In genomic region chr1:185312361-185312760, GRCh38 we compare ENCODE assay signal across 14 cellular contexts. TPM values are rescaled to one million over a fixed set of nuclear protein-coding genes. Genes with fewer than 3 reads are reported as not detected.
A peak's percentile ranks its signal among the peaks of the same experiment; 100 is the strongest.
DNase-seq lines count a peak whose midpoint lies in the region; ATAC-seq and TF ChIP-seq lines count a peak whose summit lies in the region.
"Had no signal": no experiment of that assay in that cellular context is flagged by ENCODE, and none has a peak within 500 bp of the region (broad histone marks: within the 10 kb centered on the region; RNA-seq: fewer than 3 reads in every experiment).

No MANE protein-coding gene starts in this region.

- no peak overlapping the region for H4K5ac ChIP-seq in mesendoderm (ENCODE audit: low read length)

- H2BK120ac ChIP-seq in mesendoderm (ENCODE audit: low read depth, low read length) = no peak overlapping the region

- H3K79me2 ChIP-seq in DND-41 (ENCODE audit: insufficient read depth, low read length) (peaks cover 91% of the 10 kb centered on the region), mesendoderm (ENCODE audit: control insufficient read depth, insufficient read depth, low read length) (peaks cover 63% of the 10 kb centered on the region)

- intact Hi-C loops in A673 (cut with micrococcal nuclease; ENCODE audit: unreplicated experiment) = no loop called here
- intact Hi-C loops in activated T-helper 2 cell treated with anti-CD3 and anti-CD28 coated beads, Interferon-gamma antibody, Interleukin-2, Interleukin-4, amounts not matched to agents 10 μg/mL and 5 μg/mL and 100 μg/mL, durations not matched to agents 14 hours and 24 hours and 36 hours (cut with micrococcal nuclease) = loop anchor here (10.0 kb wide), 1 partner anchor 282 kb away; no protein-coding TSS in a partner anchor

- H3K18ac ChIP-seq in mesendoderm (ENCODE audit: low read length) = no peak overlapping the region

- 100% methylated on average over 2 of the region's 4 CpGs for WGBS in mesendoderm (ENCODE audit: extremely low coverage, insufficient coverage, low lambda C conversion rate)

- H3K27ac ChIP-seq in A673 (ENCODE audit: low read depth, low read length, poor library complexity, severe bottlenecking) (peak overlapping the region; percentile 0), DND-41 (ENCODE audit: low read length) (0 out of 2 replicates have a peak overlapping the region, but pooled peaks have one; percentile 12), mesendoderm (ENCODE audit: low read depth, low read length) (no peak overlapping the region)
- H3K27ac ChIP-seq: C4-2B, prostate gland had no signal

- CTCF ChIA-PET in A673 (lab: Charles Lee) = no interaction called here

- no peak overlapping the region for H3K23ac ChIP-seq in mesendoderm (ENCODE audit: low read length)

- POLR2A ChIA-PET in A673 (lab: Charles Lee; ENCODE audit: low non-redundant PET) = no interaction called here

- no peak overlapping the region for H3K56ac ChIP-seq in mesendoderm (ENCODE audit: low read length)

- TF ChIP-seq CTCF in A673 (conservative IDR thresholded peaks at IDR 0.05; ENCODE audit: low read depth, low read length) (no peak), DND-41 (IDR thresholded peaks at IDR 0.05; ENCODE audit: borderline replicate concordance, extremely low read depth, low read length, poor library complexity, severe bottlenecking) (no peak)

- no peaks in the 10 kb centered on the region for H3K79me1 ChIP-seq in mesendoderm (ENCODE audit: low read length)

- DNase-seq in A673 (ENCODE audit: low spot score) (no peak), DND-41 (no peak), mesendoderm (no peak), DMS53 (lab: John Stamatoyannopoulos, UW) (no peak)
- no peak for DNase-seq in activated T-helper 2 cell treated with anti-CD3 and anti-CD28 coated beads, Interferon-gamma antibody, Interleukin-2, Interleukin-4, amounts not matched to agents 10 μg/mL and 5 μg/mL and 100 μg/mL, durations not matched to agents 14 hours and 24 hours and 36 hours (ENCODE audit: low spot score)
- DNase-seq in activated naive CD4-positive, alpha-beta T cell treated with anti-CD3 and anti-CD28 coated beads, Interleukin-2, amount 50 U/mL, for 16 hours = no peak
- DNase-seq: NCI-H510A; RPMI8226; stimulated activated CD4-positive, alpha-beta T cell treated with anti-CD3 and anti-CD28 coated beads, Interleukin-4, amount 100 ng/mL, for 4 hours had no signal

- H3K4me2 ChIP-seq in DND-41 (ENCODE audit: insufficient read depth, low read length) = peak overlapping the region; percentile 91; the same call in 1 of the 2 replicates
- peak overlapping the region; percentile 12 for H3K4me2 ChIP-seq in mesendoderm (ENCODE audit: low read length)

- H2BK15ac ChIP-seq in mesendoderm (replicated peaks; ENCODE audit: low read depth) = no peak overlapping the region

- peak overlapping the region; percentile 95 for H3K4me3 ChIP-seq in A673 (ENCODE audit: low read depth, low read length, poor library complexity, severe bottlenecking)
- H3K4me3 ChIP-seq in DND-41 (ENCODE audit: low read depth in 1 of 2, low read length in 2 of 2) = peak overlapping the region in 1 of 2 experiments; percentile 38; a peak in 1 of 4 replicates
- H3K4me3 ChIP-seq in mesendoderm (ENCODE audit: low read length) = no peak overlapping the region
- H3K4me3 ChIP-seq: prostate gland had no signal

- no peaks in the 10 kb centered on the region for H3K9me3 Mint-ChIP-seq in activated T-helper 2 cell treated with anti-CD3 and anti-CD28 coated beads, Interferon-gamma antibody, Interleukin-2, Interleukin-4, amounts not matched to agents 10 μg/mL and 5 μg/mL and 100 μg/mL, durations not matched to agents 14 hours and 24 hours and 36 hours

- peaks cover 35% of the 10 kb centered on the region for H3K4me1 Mint-ChIP-seq in activated T-helper 2 cell treated with anti-CD3 and anti-CD28 coated beads, Interferon-gamma antibody, Interleukin-2, Interleukin-4, amounts not matched to agents 10 μg/mL and 5 μg/mL and 100 μg/mL, durations not matched to agents 14 hours and 24 hours and 36 hours (ENCODE audit: low read depth)

- H2AFZ ChIP-seq in DND-41 (ENCODE audit: low read depth, low read length) = no peak overlapping the region

- H3K9ac ChIP-seq in DND-41 (ENCODE audit: low read depth, low read length) = 0 out of 2 replicates have a peak overlapping the region, but pooled peaks have one; percentile 7
- peak overlapping the region; percentile 30 for H3K9ac ChIP-seq in mesendoderm (ENCODE audit: low read length)

- no peak for TF ChIP-seq POLR2A in GM18505 (IDR thresholded peaks at IDR 0.05; ENCODE audit: borderline replicate concordance, extremely low read depth, insufficient read depth, insufficient read length)

- no peak overlapping the region for H2AK5ac ChIP-seq in mesendoderm (ENCODE audit: low read length)

- H2BK5ac ChIP-seq in mesendoderm (ENCODE audit: low read length) = no peak overlapping the region

- no peaks in the 10 kb centered on the region for H3K9me3 ChIP-seq in A673 (ENCODE audit: low read depth, low read length, poor library complexity, severe bottlenecking)
- no peaks in the 10 kb centered on the region for H3K9me3 ChIP-seq in DND-41 (ENCODE audit: insufficient read depth, low read length, severe bottlenecking)
- H3K9me3 ChIP-seq: prostate gland had no signal

- ATAC-seq in DND-41 (ENCODE audit: insufficient read depth, low read depth) = no peak
- ATAC-seq in GM21390 (IDR thresholded peaks at IDR 0.05; ENCODE audit: unreplicated experiment) = no peak
- no peak for ATAC-seq in GM18505 (IDR thresholded peaks at IDR 0.05; ENCODE audit: unreplicated experiment)
- ATAC-seq: left lobe of liver had no signal

- H4K20me1 ChIP-seq in DND-41 (ENCODE audit: insufficient read depth, low read length) = peaks cover 76% of the 10 kb centered on the region

- H3K27me3 ChIP-seq in A673 (replicated peaks; ENCODE audit: insufficient read depth, low read depth, low read length, poor library complexity) (no peaks in the 10 kb centered on the region), DND-41 (ENCODE audit: insufficient read depth, low read length, poor library complexity) (no peaks in the 10 kb centered on the region), mesendoderm (ENCODE audit: insufficient read depth, low read length, poor library complexity) (no peaks in the 10 kb centered on the region)

- H3K36me3 ChIP-seq in A673 (ENCODE audit: insufficient read depth, low read length, poor library complexity, severe bottlenecking) (peaks cover 67% of the 10 kb centered on the region), DND-41 (ENCODE audit: insufficient read depth, low read length) (peaks cover 74% of the 10 kb centered on the region), mesendoderm (ENCODE audit: control insufficient read depth, insufficient read depth, low read length) (peaks cover 2% of the 10 kb centered on the region)
- H3K36me3 ChIP-seq: prostate gland had no signal

- peak overlapping the region; percentile 22 for H3K4me3 Mint-ChIP-seq in activated T-helper 2 cell treated with anti-CD3 and anti-CD28 coated beads, Interferon-gamma antibody, Interleukin-2, Interleukin-4, amounts not matched to agents 10 μg/mL and 5 μg/mL and 100 μg/mL, durations not matched to agents 14 hours and 24 hours and 36 hours (ENCODE audit: low read depth)

- H4K8ac ChIP-seq in mesendoderm (ENCODE audit: low read depth, low read length) = no peak overlapping the region

- no peaks in the 10 kb centered on the region for H3K27me3 Mint-ChIP-seq in activated T-helper 2 cell treated with anti-CD3 and anti-CD28 coated beads, Interferon-gamma antibody, Interleukin-2, Interleukin-4, amounts not matched to agents 10 μg/mL and 5 μg/mL and 100 μg/mL, durations not matched to agents 14 hours and 24 hours and 36 hours (ENCODE audit: low read depth)

- peaks cover 31% of the 10 kb centered on the region for H3K4me1 ChIP-seq in A673 (ENCODE audit: insufficient read depth, low read length, poor library complexity, severe bottlenecking)
- peaks cover 37% of the 10 kb centered on the region for H3K4me1 ChIP-seq in DND-41 (ENCODE audit: insufficient read depth, low read length)
- H3K4me1 ChIP-seq in mesendoderm (ENCODE audit: control insufficient read depth, low read depth, low read length) = peaks cover 2% of the 10 kb centered on the region
- H3K4me1 ChIP-seq: prostate gland had no signal

- no peak overlapping the region for H3K27ac Mint-ChIP-seq in activated T-helper 2 cell treated with anti-CD3 and anti-CD28 coated beads, Interferon-gamma antibody, Interleukin-2, Interleukin-4, amounts not matched to agents 10 μg/mL and 5 μg/mL and 100 μg/mL, durations not matched to agents 14 hours and 24 hours and 36 hours

- peaks cover 58% of the 10 kb centered on the region for H3K36me3 Mint-ChIP-seq in activated T-helper 2 cell treated with anti-CD3 and anti-CD28 coated beads, Interferon-gamma antibody, Interleukin-2, Interleukin-4, amounts not matched to agents 10 μg/mL and 5 μg/mL and 100 μg/mL, durations not matched to agents 14 hours and 24 hours and 36 hours (ENCODE audit: low read depth)

- no TSS peak for BruUV-seq in A673 (replicated peaks; lab: Mats Ljungman, UMichigan)

- no peak overlapping the region for H3K4ac ChIP-seq in mesendoderm (ENCODE audit: low read depth, low read length)

RNA-seq across cellular contexts. Expression of gene IVNS1ABP, which starts 4.7 kb away (rescaled TPM):
- 221 and 263 TPM in 2 replicates for total RNA-seq in A673 (2021)
- 143 and 148 TPM in 2 replicates for total RNA-seq in activated T-helper 2 cell treated with anti-CD3 and anti-CD28 coated beads, Interferon-gamma antibody, Interleukin-2, Interleukin-4, amounts not matched to agents 10 μg/mL and 5 μg/mL and 100 μg/mL, durations not matched to agents 14 hours and 24 hours and 36 hours
- polyA plus RNA-seq in mesendoderm (2013, experiment 1 of 2) = 99.3 TPM
- polyA plus RNA-seq in mesendoderm (2013, experiment 2 of 2) = 97.1 TPM
